In genomic region chr4:88697588-88698329, GRCh38 we compare ENCODE assay signal across 1 cellular context.
TF ChIP-seq lines count a peak whose summit lies in the region.

Gene NAP1L5 (minus strand): TSS chr4:88697829. CDS start chr4:88697754, 75 bp downstream.

TF ChIP-seq in GM12878, 131 proteins besides CTCF, POLR2A, EP300 and RAD21 (continued from another document):
- no peak for TF ChIP-seq ZNF687 (IDR thresholded peaks at IDR 0.05)
TF ChIP-seq in GM12878: peak in this region for 9.
